17 cellular contexts compared by ENCODE assay signal in the genomic region with DNA sequence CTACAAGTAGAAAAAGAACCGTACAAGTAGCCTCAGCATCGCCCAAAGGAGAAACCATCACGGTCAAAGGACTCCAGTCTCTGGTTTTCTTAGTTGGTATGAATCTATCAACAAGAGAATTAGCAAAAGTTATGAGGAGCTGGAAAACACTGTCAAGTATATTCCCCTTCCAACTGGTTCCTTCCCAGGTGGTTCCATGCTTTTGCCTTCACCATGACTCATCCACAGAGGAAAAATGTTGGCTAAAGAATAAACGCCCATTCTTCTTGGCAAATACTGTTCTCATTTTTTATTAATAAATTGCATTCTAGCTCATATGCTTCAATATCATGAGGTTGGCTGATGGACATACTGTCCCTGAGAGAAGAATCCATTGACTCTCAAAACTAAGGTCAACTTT. TPM values are rescaled to one million over a fixed set of nuclear protein-coding genes. Genes with fewer than 3 reads are reported as not detected.
DNase-seq lines count a peak whose midpoint lies in the region; ATAC-seq and TF ChIP-seq lines count a peak whose summit lies in the region.
"Had no signal": no experiment of that assay in that cellular context is flagged by ENCODE, and none has a peak within 500 bp of the region (broad histone marks: within the 10 kb centered on the region; RNA-seq: fewer than 3 reads in every experiment).

No MANE protein-coding gene starts in this region.

- no peak overlapping the region for H4K91ac ChIP-seq in trophoblast cell (ENCODE audit: low read depth, low read length)

- no peak overlapping the region for H2BK5ac ChIP-seq in trophoblast cell (ENCODE audit: low read depth, low read length, poor library complexity)

- peaks cover 88% of the 10 kb centered on the region for H3K4me1 Mint-ChIP-seq in CD4-positive, alpha-beta T cell (ENCODE audit: low read depth)

- peaks cover 1% of the 10 kb centered on the region for H3K79me2 ChIP-seq in trophoblast cell (ENCODE audit: control insufficient read depth, insufficient read depth, low read length, poor library complexity)

- CTCF ChIA-PET in CD4-positive, alpha-beta T cell (lab: Charles Lee) = interaction anchor here (1.0 to 1.1 kb wide), 2 partner anchors 53 to 158 kb away, joined by 3 read pairs; no protein-coding TSS in a partner anchor

- no peak overlapping the region for H2AK5ac ChIP-seq in trophoblast cell (ENCODE audit: low read length)

- peaks cover 33 to 54% (median 47%) of the 10 kb centered on the region in 4 donors for H3K4me1 ChIP-seq in esophagus muscularis mucosa
- H3K4me1 ChIP-seq in trophoblast cell (ENCODE audit: control insufficient read depth in 1 of 2, insufficient read depth in 2 of 2, low read length in 2 of 2) = peaks cover 3 to 14% of the 10 kb centered on the region in 2 experiments
- peaks cover 0 to 4% (median 0%) of the 10 kb centered on the region in 4 donors for H3K4me1 ChIP-seq in Peyer's patch

- 81% methylated on average over 4 of the region's 4 CpGs for WGBS in esophagus muscularis mucosa
- no CpG with 5 or more reads among the region's 4 CpGs for WGBS in trophoblast cell (ENCODE audit: extremely low coverage, insufficient coverage, insufficient read length)

- peak overlapping the region; percentile 46 for H2BK12ac ChIP-seq in trophoblast cell (ENCODE audit: low read length)

- H3K36me3 ChIP-seq in KOPT-K1 (ENCODE audit: insufficient read depth, low read length) (0 out of 2 replicates have a peak, but pooled peaks cover 4% of the 10 kb centered on the region), esophagus muscularis mucosa (no peaks in the 10 kb centered on the region), trophoblast cell (ENCODE audit: control insufficient read depth in 1 of 2, insufficient read depth in 2 of 2, low read length in 2 of 2) (peaks cover 2 to 5% of the 10 kb centered on the region in 2 experiments), Peyer's patch (no peaks in the 10 kb centered on the region)

- no peak overlapping the region for H3K4me3 ChIP-seq in esophagus muscularis mucosa
- no peak overlapping the region for H3K4me3 ChIP-seq in trophoblast cell (ENCODE audit: low read depth, low read length)
- H3K4me3 ChIP-seq in Peyer's patch = no peak overlapping the region

- no peak overlapping the region for H2AFZ ChIP-seq in trophoblast cell (ENCODE audit: insufficient read depth, low read length, poor library complexity)

- H3K9ac ChIP-seq in trophoblast cell (ENCODE audit: low read length) = no peak overlapping the region

- POLR2A ChIA-PET in CD4-positive, alpha-beta T cell (lab: Charles Lee) = interaction anchor here (0.6 to 1.0 kb wide), 3 partner anchors 99 to 1457 kb away, joined by 3 read pairs; no protein-coding TSS in a partner anchor

- H3K27ac Mint-ChIP-seq in CD4-positive, alpha-beta T cell = peak overlapping the region; percentile 97

- H3K27me3 ChIP-seq in CD4-positive, alpha-beta T cell (ENCODE audit: control insufficient read depth, insufficient read depth, low read length) = no peaks in the 10 kb centered on the region
- H3K27me3 ChIP-seq in esophagus muscularis mucosa (peaks cover 0 to 17% (median 0%) of the 10 kb centered on the region in 4 donors), trophoblast cell (ENCODE audit: insufficient read depth, low read length) (no peaks in the 10 kb centered on the region), Peyer's patch (no peaks in the 10 kb centered on the region)

- no peak overlapping the region for H3K23ac ChIP-seq in trophoblast cell (ENCODE audit: low read length)

- H3K79me1 ChIP-seq in trophoblast cell (ENCODE audit: low read length) = peaks cover 8% of the 10 kb centered on the region

- H3K4me3 Mint-ChIP-seq in CD4-positive, alpha-beta T cell = no peak overlapping the region

- H3K9me3 ChIP-seq in CD4-positive, alpha-beta T cell (ENCODE audit: control insufficient read depth, low read length) = no peaks in the 10 kb centered on the region
- H3K9me3 ChIP-seq in KOPT-K1 (ENCODE audit: insufficient read depth, low read length, poor library complexity, severe bottlenecking) (no peaks in the 10 kb centered on the region), esophagus muscularis mucosa (no peaks in the 10 kb centered on the region), trophoblast cell (ENCODE audit: insufficient read depth, low read depth, low read length) (no peaks in the 10 kb centered on the region), Peyer's patch (no peaks in the 10 kb centered on the region)

- no peaks in the 10 kb centered on the region for H3K27me3 Mint-ChIP-seq in CD4-positive, alpha-beta T cell

- H4K12ac ChIP-seq in trophoblast cell (ENCODE audit: low read depth, low read length) = no peak overlapping the region

- H3K14ac ChIP-seq in trophoblast cell (ENCODE audit: low read length) = no peak overlapping the region

- no peak for TF ChIP-seq CTCF in CD4-positive, alpha-beta T cell (IDR thresholded peaks at IDR 0.05)
- no peak for TF ChIP-seq CTCF in esophagus muscularis mucosa (IDR thresholded peaks at IDR 0.05)
- no peak for TF ChIP-seq CTCF in Peyer's patch (IDR thresholded peaks at IDR 0.05)

- peaks cover 34% of the 10 kb centered on the region for H3K36me3 Mint-ChIP-seq in CD4-positive, alpha-beta T cell (ENCODE audit: low read depth)

- H3K4ac ChIP-seq in trophoblast cell (ENCODE audit: low read depth, low read length) = peak overlapping the region; percentile 81

- no peak for TF ChIP-seq POLR2A in esophagus muscularis mucosa (IDR thresholded peaks at IDR 0.05; ENCODE audit: low read depth)
- TF ChIP-seq POLR2A in Peyer's patch (IDR thresholded peaks at IDR 0.05) = no peak

- no peak for TF ChIP-seq EP300 in esophagus muscularis mucosa (IDR thresholded peaks at IDR 0.05)

- H3K9me3 Mint-ChIP-seq in CD4-positive, alpha-beta T cell = no peaks in the 10 kb centered on the region

- no peak for DNase-seq in CD4-positive, alpha-beta T cell
- DNase-seq in esophagus muscularis mucosa (ENCODE audit: extremely low spot score) (no peak), trophoblast cell (no peak), NCI-H1930 (lab: John Stamatoyannopoulos, UW) (no peak), EL (no peak), Peyer's patch (no peak)
- DNase-seq: activated T-cell treated with anti-CD3 and anti-CD28 coated beads, Interleukin-2, amount 50 U/mL, for 1 hour; GF-D8; MV-4-11; NCI-H2029 treated with DMSO at 0.1 percent for 48 hours; NCI-H524; occipital lobe; stimulated activated CD4-positive, alpha-beta T cell treated with anti-CD3 and anti-CD28 coated beads, Interleukin-2, amount 100 ng/mL, for 48 hours; substantia nigra had no signal

- intact Hi-C loops in CD4-positive, alpha-beta T cell (cut with DNase I, micrococcal nuclease) = loop anchor here in 1 of 2 experiments (10.0 kb wide), 1 partner anchor 207 kb away; no protein-coding TSS in a partner anchor
- intact Hi-C loops in esophagus muscularis mucosa (cut with DNase I) = no loop called here

- H3K18ac ChIP-seq in trophoblast cell (ENCODE audit: low read length) = no peak overlapping the region

- H2BK120ac ChIP-seq in trophoblast cell (ENCODE audit: insufficient read depth, low read length, poor library complexity) = no peak overlapping the region

- no peak for ATAC-seq in CD4-positive, alpha-beta T cell (ENCODE audit: poor library complexity)
- ATAC-seq: sciatic nerve had no signal

- peak overlapping the region; percentile 55 for H3K27ac ChIP-seq in CD4-positive, alpha-beta T cell (ENCODE audit: low read depth, low read length)
- H3K27ac ChIP-seq in KOPT-K1 (ENCODE audit: low read depth, low read length, poor library complexity, severe bottlenecking) = peak overlapping the region; percentile 39
- H3K27ac ChIP-seq in esophagus muscularis mucosa (replicated peaks in 1 of 4) = peak overlapping the region; percentile 38 to 60 (median 56)
- no peak overlapping the region for H3K27ac ChIP-seq in trophoblast cell (ENCODE audit: low read depth, low read length)
- H3K27ac ChIP-seq in Peyer's patch = no peak overlapping the region

- H3K4me2 ChIP-seq in trophoblast cell (ENCODE audit: low read length) = no peak overlapping the region

- no peak overlapping the region for H4K8ac ChIP-seq in trophoblast cell (ENCODE audit: low read depth, low read length)

RNA-seq across cellular contexts. Expression of gene ELMO1, which starts 6.4 kb away (rescaled TPM):
- 100 to 1,000 TPM; 117 to 120 TPM for total RNA-seq in CD4-positive, alpha-beta T cell
- total RNA-seq in esophagus muscularis mucosa (10 to 100 TPM; 31.1 to 42.9 (median 38.7) TPM), Peyer's patch (100 to 1,000 TPM in 1 of 4 donors, 10 to 100 TPM in 3; 43.1 to 381 (median 72.2) TPM)
- 64.9 and 67.0 TPM in 2 replicates for polyA plus RNA-seq in trophoblast cell (2013)
- polyA plus RNA-seq: BJ had no signal

Comparison
In these comparisons a context has a peak if more than half of its experiments do, and no peak if none do; other contexts are left out.
1. H3K27ac ChIP-seq: peak in CD4-positive, alpha-beta T cell (single experiment), KOPT-K1 (single experiment) and esophagus muscularis mucosa (4 of 4); none in trophoblast cell (single experiment) and Peyer's patch (0 of 4).